In genomic region chr1:204102719-204103118, GRCh38 we compare ENCODE assay signal across 10 cellular contexts. TPM values are rescaled to one million over a fixed set of nuclear protein-coding genes. Genes with fewer than 3 reads are reported as not detected.
A peak's percentile ranks its signal among the peaks of the same experiment; 100 is the strongest.
DNase-seq lines count a peak whose midpoint lies in the region; ATAC-seq, FAIRE-seq and TF ChIP-seq lines count a peak whose summit lies in the region.
"Had no signal": no experiment of that assay in that cellular context is flagged by ENCODE, and none has a peak within 500 bp of the region (broad histone marks: within the 10 kb centered on the region; RNA-seq: fewer than 3 reads in every experiment).

No MANE protein-coding gene starts in this region.

- no peak overlapping the region for H2AFZ ChIP-seq in GM12878 (ENCODE audit: control insufficient read depth, low read depth, low read length)

- TF ChIP-seq EP300 in GM12878 (IDR thresholded peaks at IDR 0.05; ENCODE audit: borderline replicate concordance in 1 of 2, control insufficient read depth in 1 of 2, low read depth in 2 of 2, low read length in 2 of 2) = no peak

- CTCF ChIA-PET in Caco-2 (lab: Charles Lee) = no interaction called here
- CTCF ChIA-PET in GM12878 (lab: Yijun Ruan, JAX) = interaction anchor here (1.3 to 2.2 kb wide), 2 partner anchors 10 to 25 kb away, joined by 3 to 7 read pairs; no protein-coding TSS in a partner anchor

- no peak overlapping the region for H3K4me2 ChIP-seq in GM12878 (ENCODE audit: control insufficient read depth, insufficient read depth)

- no peaks in the 10 kb centered on the region for H4K20me1 ChIP-seq in GM12878 (ENCODE audit: control insufficient read depth, insufficient read depth)

- peaks cover 32% of the 10 kb centered on the region for H3K4me1 ChIP-seq in Caco-2
- H3K4me1 ChIP-seq in GM12878 (ENCODE audit: control insufficient read depth, insufficient read depth, low read length) = peaks cover 3% of the 10 kb centered on the region; the same call in 1 of the 2 replicates

- H3K27me3 ChIP-seq in Caco-2 (replicated peaks; ENCODE audit: control insufficient read depth, insufficient read depth, low read length) = no peaks in the 10 kb centered on the region
- H3K27me3 ChIP-seq in GM12878 (replicated peaks in 1 of 2; ENCODE audit: control insufficient read depth in 2 of 2, insufficient read depth in 2 of 2, low read length in 1 of 2) = no peaks in the 10 kb centered on the region
- H3K27me3 ChIP-seq: ascending aorta, SJSA1 had no signal

- H3K9ac ChIP-seq in GM12878 (ENCODE audit: control insufficient read depth, insufficient read depth, low read length) = no peak overlapping the region

- no peak for TF ChIP-seq RAD21 in GM12878 (IDR thresholded peaks at IDR 0.05; ENCODE audit: insufficient read depth, low read depth, low read length)

- H3K4me3 Mint-ChIP-seq in Caco-2 (ENCODE audit: unreplicated experiment) = no peak overlapping the region
- H3K4me3 Mint-ChIP-seq in nephron progenitor cell = no peak overlapping the region

- no peaks in the 10 kb centered on the region for H3K36me3 ChIP-seq in Caco-2 (ENCODE audit: control insufficient read depth, insufficient read depth, low read length)
- H3K36me3 ChIP-seq in GM12878 (ENCODE audit: control insufficient read depth in 2 of 2, insufficient read depth in 2 of 2, low read length in 1 of 2) = no peaks in the 10 kb centered on the region
- H3K36me3 ChIP-seq: ascending aorta, SJSA1 had no signal

- H3K36me3 Mint-ChIP-seq in Caco-2 (ENCODE audit: insufficient read depth, unreplicated experiment) (peaks cover 7% of the 10 kb centered on the region), nephron progenitor cell (ENCODE audit: low read depth) (no peaks in the 10 kb centered on the region)

- no peaks in the 10 kb centered on the region for H3K9me3 Mint-ChIP-seq in Caco-2 (ENCODE audit: unreplicated experiment)
- no peaks in the 10 kb centered on the region for H3K9me3 Mint-ChIP-seq in nephron progenitor cell

- BruUV-seq in Caco-2 (replicated peaks; lab: Mats Ljungman, UMichigan) (no TSS peak), GM12878 (replicated peaks; lab: Mats Ljungman, UMichigan) (no TSS peak)

- RAD21 ChIA-PET in GM12878 (lab: Charles Lee; ENCODE audit: unreplicated experiment) = interaction anchor here (1.6 kb wide), 1 partner anchor 11 kb away, joined by 5 read pairs; no protein-coding TSS in a partner anchor

- H3K27me3 Mint-ChIP-seq in Caco-2 (ENCODE audit: insufficient read depth, unreplicated experiment) (no peaks in the 10 kb centered on the region), nephron progenitor cell (ENCODE audit: low read depth, poor library complexity) (no peaks in the 10 kb centered on the region)

- H3K27ac Mint-ChIP-seq in Caco-2 (ENCODE audit: unreplicated experiment) (peak overlapping the region; percentile 32), nephron progenitor cell (peak overlapping the region; percentile 95)

- POLR2A ChIA-PET in Caco-2 (lab: Charles Lee) = no interaction called here
- POLR2A ChIA-PET in GM12878 (lab: Charles Lee) = no interaction called here

- H3K4me3 ChIP-seq in Caco-2 (ENCODE audit: low read depth, low read length) (no peak overlapping the region), GM12878 (no peak overlapping the region)
- H3K4me3 ChIP-seq: SJSA1 had no signal

- WGBS in GM12878 (ENCODE audit: insufficient coverage, insufficient replicate concordance, low lambda C conversion rate, missing lambda C conversion rate) = 0% methylated on average over 1 of the region's 1 CpG

- DNase-seq in Caco-2 (no peak), NCI-H2029 treated with DMSO at 0.1 percent for 48 hours (lab: John Stamatoyannopoulos, UW) (peak; percentile 17), GM12878 (ENCODE audit: low read depth, low spot score) (no peak), nephron progenitor cell (no peak), NCI-H82 (lab: John Stamatoyannopoulos, UW) (no peak), NCI-H1092 (lab: John Stamatoyannopoulos, UW) (no peak), cortex of kidney (lab: John Stamatoyannopoulos, UW) (no peak)

- in situ Hi-C loops in GM12878 (cut with MboI) = no loop called here

- H3K9me3 ChIP-seq in Caco-2 = no peaks in the 10 kb centered on the region
- no peaks in the 10 kb centered on the region for H3K9me3 ChIP-seq in GM12878 (replicated peaks; ENCODE audit: control insufficient read depth, insufficient read depth, low read length)
- H3K9me3 ChIP-seq: ascending aorta, SJSA1 had no signal

- FAIRE-seq in GM12878 (lab: Jason Lieb, UNC) = no peak

- ATAC-seq in GM12878 (peak; percentile 58), GM18511 (IDR thresholded peaks at IDR 0.05; ENCODE audit: unreplicated experiment) (no peak)

- no peak overlapping the region for H3K27ac ChIP-seq in GM12878 (ENCODE audit: control insufficient read depth, insufficient read depth)
- H3K27ac ChIP-seq: SJSA1 had no signal

- H3K79me2 ChIP-seq in GM12878 (ENCODE audit: control insufficient read depth, insufficient read depth, low read length) = no peaks in the 10 kb centered on the region

- TF ChIP-seq POLR2A in GM12878 (IDR thresholded peaks at IDR 0.05; ENCODE audit: low read depth, low read length) = no peak

- intact Hi-C loops in Caco-2 (cut with micrococcal nuclease; ENCODE audit: unreplicated experiment) (no loop called here), GM12878 (cut with micrococcal nuclease; ENCODE audit: unreplicated experiment) (no loop called here)

- H3K4me1 Mint-ChIP-seq in Caco-2 (ENCODE audit: low read depth, unreplicated experiment) = peaks cover 20% of the 10 kb centered on the region
- H3K4me1 Mint-ChIP-seq in nephron progenitor cell = peaks cover 72% of the 10 kb centered on the region

- SMC1A ChIA-PET in GM12878 (lab: Charles Lee; ENCODE audit: uncharacterized antibody, unreplicated experiment) = interaction anchor here (0.6 to 1.1 kb wide), 2 partner anchors 9 to 1332 kb away, joined by 3 read pairs; no protein-coding TSS in a partner anchor

- TF ChIP-seq CTCF in Caco-2 (IDR thresholded peaks at IDR 0.05; ENCODE audit: insufficient read depth in 1 of 2, low read depth in 1 of 2, low read length in 1 of 2, severe bottlenecking in 1 of 2, unreplicated experiment in 1 of 2) (no peak), GM12878 (IDR thresholded peaks at IDR 0.05 in 2 of 3, conservative IDR thresholded peaks at IDR 0.05 in 1 of 3; ENCODE audit: control insufficient read depth in 2 of 3, extremely low read depth in 1 of 3, insufficient read depth in 1 of 3, low read depth in 3 of 3, low read length in 3 of 3) (no peak), nephron progenitor cell (IDR thresholded peaks at IDR 0.05) (no peak)

TF ChIP-seq in GM12878, 131 proteins besides CTCF, POLR2A, EP300 and RAD21:
- TF ChIP-seq TCF3 (IDR thresholded peaks at IDR 0.05; ENCODE audit: borderline replicate concordance, insufficient read depth, low read depth, low read length) (no peak), SUPT20H (IDR thresholded peaks at IDR 0.05; ENCODE audit: borderline replicate concordance, control insufficient read depth, low read depth, low read length) (no peak), IKZF1 (conservative IDR thresholded peaks at IDR 0.05) (peak; percentile 23; the same call in 1 of the 2 replicates)

RNA-seq across cellular contexts. Expression of gene SOX13, which starts 29.8 kb away (rescaled TPM):
- total RNA-seq in Caco-2 (2022) = 31.5 and 34.5 TPM in 2 replicates
- total RNA-seq in GM12878 (2013; cell fraction: nucleolus; rRNA removed) = 0.13 and 0.17 TPM in 2 replicates
- not detected in 2 replicates for total RNA-seq in GM12878 (2014; rRNA removed)
- total RNA-seq in GM12878 (2014; rRNA removed; fragmentation: Illumina TruSeq; extraction: Trizol) = not detected in 2 replicates
- 0.27 and 0.31 TPM in 2 replicates for total RNA-seq in GM12878 (2021)
- not detected for polyA plus RNA-seq in GM12878 (2011; ENCODE audit: low read depth)
- 0.10 and 0.11 TPM in 2 replicates for polyA plus RNA-seq in GM12878 (2011; rRNA removed)
- 0.05 and 0.07 TPM in 2 replicates for polyA plus RNA-seq in GM12878 (2011; cell fraction: cytosol; rRNA removed)
- 0.15 and 0.54 TPM in 2 replicates for polyA plus RNA-seq in GM12878 (2011; cell fraction: nucleus; rRNA removed)
- polyA plus RNA-seq in GM12878 (2012) = 0.08 and 0.13 TPM in 2 replicates
- not detected in 2 replicates for polyA plus RNA-seq in GM12878 (2014; fragmentation: Illumina TruSeq; extraction: Trizol)
- not detected for polyA plus RNA-seq in GM12878 (2014; fragmentation: Nextera tagmentation; extraction: Ambion mirVana)
- polyA plus RNA-seq in GM12878 (2014; rRNA removed) = not detected in 2 replicates
- polyA plus RNA-seq in GM12878 (2016; fragmentation: Nextera tagmentation; extraction: Ambion mirVana) = under 1 TPM in 1 of 2 experiments, not detected in 1; 0.04 TPM
- polyA minus RNA-seq in GM12878 (2011; rRNA and poly(A)+ RNA removed) = 0.10 and 0.15 TPM in 2 replicates
- 0.83 and 0.94 TPM in 2 replicates for polyA minus RNA-seq in GM12878 (2011; cell fraction: cytosol; rRNA and poly(A)+ RNA removed)
- polyA minus RNA-seq in GM12878 (2011; cell fraction: nucleus; rRNA and poly(A)+ RNA removed) = 0.24 TPM in 1 of 2 replicates, not detected in the other

RNA-seq across cellular contexts. Expression of gene ETNK2, which starts 49.1 kb away (rescaled TPM):
- 16.2 and 21.9 TPM in 2 replicates for total RNA-seq in Caco-2 (2022)
- total RNA-seq in GM12878 (2013; cell fraction: nucleolus; rRNA removed) = not detected in 2 replicates
- total RNA-seq in GM12878 (2014; rRNA removed) = not detected in 2 replicates
- not detected in 2 replicates for total RNA-seq in GM12878 (2014; rRNA removed; fragmentation: Illumina TruSeq; extraction: Trizol)
- total RNA-seq in GM12878 (2021) = not detected in 2 replicates
- polyA plus RNA-seq in GM12878 (2011; ENCODE audit: low read depth) = not detected
- 0.14 TPM in 1 of 2 replicates, not detected in the other for polyA plus RNA-seq in GM12878 (2011; rRNA removed)
- 0.08 and 0.27 TPM in 2 replicates for polyA plus RNA-seq in GM12878 (2011; cell fraction: cytosol; rRNA removed)
- polyA plus RNA-seq in GM12878 (2011; cell fraction: nucleus; rRNA removed) = 0.13 TPM in 1 of 2 replicates, not detected in the other
- 0.07 TPM in 1 of 2 replicates, not detected in the other for polyA plus RNA-seq in GM12878 (2012)
- polyA plus RNA-seq in GM12878 (2014; fragmentation: Illumina TruSeq; extraction: Trizol) = not detected in 2 replicates
- not detected for polyA plus RNA-seq in GM12878 (2014; fragmentation: Nextera tagmentation; extraction: Ambion mirVana)
- not detected in 2 replicates for polyA plus RNA-seq in GM12878 (2014; rRNA removed)
- not detected for polyA plus RNA-seq in GM12878 (2016; fragmentation: Nextera tagmentation; extraction: Ambion mirVana)
- 0.10 and 0.22 TPM in 2 replicates for polyA minus RNA-seq in GM12878 (2011; rRNA and poly(A)+ RNA removed)
- polyA minus RNA-seq in GM12878 (2011; cell fraction: cytosol; rRNA and poly(A)+ RNA removed) = not detected in 2 replicates
- not detected in 2 replicates for polyA minus RNA-seq in GM12878 (2011; cell fraction: nucleus; rRNA and poly(A)+ RNA removed)

Comparison
In these comparisons a context has a peak if more than half of its experiments do, and no peak if none do; other contexts are left out.
1. RNA of gene SOX13, which starts 29.8 kb away (total RNA-seq): 31.5 to 34.5 TPM in Caco-2; 0.13 to 0.31 TPM in GM12878; every median in the first group is over 10 times any median in the second.
2. RNA of gene ETNK2, which starts 49.1 kb away (total RNA-seq): 16.2 to 21.9 TPM in Caco-2; not detected in GM12878; every median in the first group is over 10 times any median in the second.